ENCODE assay signal across 20 cellular contexts in genomic region chr2:190837991-190838390, GRCh38. TPM values are rescaled to one million over a fixed set of nuclear protein-coding genes. Genes with fewer than 3 reads are reported as not detected.
DNase-seq lines count a peak whose midpoint lies in the region; ATAC-seq and TF ChIP-seq lines count a peak whose summit lies in the region.
"Had no signal": no experiment of that assay in that cellular context is flagged by ENCODE, and none has a peak within 500 bp of the region (broad histone marks: within the 10 kb centered on the region; RNA-seq: fewer than 3 reads in every experiment).

No MANE protein-coding gene starts in this region.

- peak overlapping the region; percentile 97 for H3K27ac ChIP-seq in smooth muscle cell (ENCODE audit: low read depth)
- no peak overlapping the region for H3K27ac ChIP-seq in A673 (ENCODE audit: low read depth, low read length, poor library complexity, severe bottlenecking)
- H3K27ac ChIP-seq: C4-2B, colonic mucosa, spleen, tibial nerve had no signal

- peaks cover 9% of the 10 kb centered on the region for H3K36me3 Mint-ChIP-seq in T-helper 17 cell (ENCODE audit: low read depth)
- H3K36me3 Mint-ChIP-seq: natural killer cell had no signal

- H3K27me3 Mint-ChIP-seq in T-helper 17 cell, result peaks cover 10% of the 10 kb centered on the region

- CTCF ChIA-PET in A673 (lab: Charles Lee), result no interaction called here

- no peaks in the 10 kb centered on the region for H3K79me2 ChIP-seq in smooth muscle cell (ENCODE audit: low read depth)

- H3K4me1 Mint-ChIP-seq in T-helper 17 cell, result no peaks in the 10 kb centered on the region
- H3K4me1 Mint-ChIP-seq: natural killer cell had no signal

- H4K20me1 ChIP-seq in smooth muscle cell (ENCODE audit: low read depth), result no peaks in the 10 kb centered on the region

- no peaks in the 10 kb centered on the region for H3K36me3 ChIP-seq in smooth muscle cell (ENCODE audit: low read depth)
- no peaks in the 10 kb centered on the region for H3K36me3 ChIP-seq in A673 (ENCODE audit: insufficient read depth, low read length, poor library complexity, severe bottlenecking)
- H3K36me3 ChIP-seq: colonic mucosa, spleen, tibial nerve had no signal

- no peak overlapping the region for H2AFZ ChIP-seq in smooth muscle cell (ENCODE audit: low read depth)

- H3F3A ChIP-seq in smooth muscle cell (ENCODE audit: low read depth), result peaks cover 3% of the 10 kb centered on the region

- H3K27me3 ChIP-seq in smooth muscle cell (ENCODE audit: low read depth), result no peaks in the 10 kb centered on the region
- H3K27me3 ChIP-seq in A673 (replicated peaks; ENCODE audit: insufficient read depth, low read depth, low read length, poor library complexity), result no peaks in the 10 kb centered on the region
- H3K27me3 ChIP-seq: colonic mucosa, spleen, tibial nerve had no signal

- no peak overlapping the region for H3K4me3 Mint-ChIP-seq in T-helper 17 cell
- H3K4me3 Mint-ChIP-seq: natural killer cell had no signal

- DNase-seq in HT1080 (ENCODE audit: low read depth) (peak; percentile 43), T-helper 17 cell (no peak), fibroblast of pulmonary artery (ENCODE audit: low read depth) (peak; percentile 28), smooth muscle cell (lab: John Stamatoyannopoulos, UW; ENCODE audit: unreplicated experiment) (no peak), A673 (ENCODE audit: low spot score) (no peak), T-helper 1 cell (no peak)
- DNase-seq: activated CD4-positive, alpha-beta T cell treated with anti-CD3 and anti-CD28 coated beads for 4 hours; activated gamma-delta T cell treated with Interleukin-2 at 50 U/mL for 16 hours; colonic mucosa; glutamatergic neuron; Kasumi-1; natural killer cell; NCI-H1417 treated with DMSO at 0.1 percent for 48 hours; NCI-H2227 treated with DMSO at 0.1 percent for 48 hours; NK-92 treated with Interleukin-12 subunit alpha and Interleukin-12 subunit beta, amount 100 ng/mL, for 24 hours; spleen had no signal

- POLR2A ChIA-PET in A673 (lab: Charles Lee; ENCODE audit: low non-redundant PET), result no interaction called here

- peak overlapping the region; percentile 71 for H3K27ac Mint-ChIP-seq in T-helper 17 cell
- H3K27ac Mint-ChIP-seq: natural killer cell had no signal

- H3K4me3 ChIP-seq in fibroblast of pulmonary artery (replicated peaks; ENCODE audit: low read depth, low read length), result no peak overlapping the region
- no peak overlapping the region for H3K4me3 ChIP-seq in smooth muscle cell
- no peak overlapping the region for H3K4me3 ChIP-seq in A673 (ENCODE audit: low read depth, low read length, poor library complexity, severe bottlenecking)
- H3K4me3 ChIP-seq: colonic mucosa, lung, spleen, tibial nerve had no signal

- BruUV-seq in A673 (replicated peaks; lab: Mats Ljungman, UMichigan), result no TSS peak

- no peak for ATAC-seq in T-helper 17 cell
- ATAC-seq in activated CD4-positive, CD25-positive, alpha-beta regulatory T cell treated with anti-CD3 and anti-CD28 coated beads, Interleukin-2, amount 50 U/mL, for 24 hours, result no peak
- ATAC-seq: natural killer cell had no signal

- H3K4me1 ChIP-seq in smooth muscle cell (ENCODE audit: low read depth) (peaks cover 13% of the 10 kb centered on the region), A673 (ENCODE audit: insufficient read depth, low read length, poor library complexity, severe bottlenecking) (no peaks in the 10 kb centered on the region)
- H3K4me1 ChIP-seq: colonic mucosa, spleen had no signal

- TF ChIP-seq CTCF in fibroblast of pulmonary artery (IDR thresholded peaks at IDR 0.05; ENCODE audit: low read length, missing control alignments) (no peak), smooth muscle cell (IDR thresholded peaks at IDR 0.05; ENCODE audit: borderline replicate concordance, insufficient read depth, poor library complexity, severe bottlenecking) (no peak), A673 (conservative IDR thresholded peaks at IDR 0.05; ENCODE audit: low read depth, low read length) (no peak)

- intact Hi-C loops in A673 (cut with micrococcal nuclease; ENCODE audit: unreplicated experiment), result no loop called here

- WGBS in smooth muscle cell (ENCODE audit: low lambda C conversion rate), result 2% methylated on average over 3 of the region's 3 CpGs

- peak overlapping the region; percentile 72 for H3K4me2 ChIP-seq in smooth muscle cell

- H3K9me3 ChIP-seq in T-helper 17 cell (ENCODE audit: control insufficient read depth, low read length, poor library complexity, severe bottlenecking) (no peaks in the 10 kb centered on the region), smooth muscle cell (replicated peaks; ENCODE audit: low read depth) (no peaks in the 10 kb centered on the region), A673 (ENCODE audit: low read depth, low read length, poor library complexity, severe bottlenecking) (no peaks in the 10 kb centered on the region)
- H3K9me3 ChIP-seq: colonic mucosa, spleen, tibial nerve had no signal

- H3K9ac ChIP-seq in smooth muscle cell (ENCODE audit: low read depth), result peak overlapping the region; percentile 85

RNA-seq across cellular contexts. Expression of gene GLS, which starts 42.6 kb away (rescaled TPM):
- 116 and 131 TPM in 2 replicates for total RNA-seq in HT1080 (2014; rRNA removed; shearing (Covaris generic))
- polyA plus RNA-seq in HT1080 (2015; cell fraction: cytosol; rRNA removed), result 55.3 and 77.3 TPM in 2 replicates
- 268 and 287 TPM in 2 replicates for polyA plus RNA-seq in HT1080 (2015; cell fraction: nucleus; rRNA removed)
- total RNA-seq in T-helper 17 cell (100 to 1,000 TPM; 264 to 292 TPM), smooth muscle cell (454 and 515 TPM in 2 replicates), A673 (2021) (99.5 and 116 TPM in 2 replicates)
- 76.2 and 114 TPM in 2 replicates for polyA plus RNA-seq in smooth muscle cell

Comparison
In these comparisons a context has a peak if more than half of its experiments do, and no peak if none do; other contexts are left out.
1. DNase-seq: peak in HT1080 (single experiment) and fibroblast of pulmonary artery (single experiment); none in T-helper 17 cell (0 of 3), smooth muscle cell (single experiment), A673 (single experiment) and T-helper 1 cell (0 of 5).